21 cellular contexts compared by ENCODE assay signal in genomic region chr18:74804677-74805076, GRCh38.
A peak's percentile ranks its signal among the peaks of the same experiment; 100 is the strongest.
DNase-seq lines count a peak whose midpoint lies in the region; TF ChIP-seq lines count a peak whose summit lies in the region.
"Had no signal": no experiment of that assay in that cellular context is flagged by ENCODE, and none has a peak within 500 bp of the region (broad histone marks: within the 10 kb centered on the region; RNA-seq: fewer than 3 reads in every experiment).

No MANE protein-coding gene starts in this region.

- TF ChIP-seq RAD21 in neural cell (conservative IDR thresholded peaks at IDR 0.05): no peak

- H3K27ac Mint-ChIP-seq in CD4-positive, alpha-beta memory T cell: peak overlapping the region in 1 of 7 donors; percentile 37
- H3K27ac Mint-ChIP-seq: activated naive CD8-positive, alpha-beta T cell treated with anti-CD3 and anti-CD28 coated beads, Interleukin-2, amount 50 U/mL, for 24 hours; activated T-helper 2 cell treated with anti-CD3 and anti-CD28 coated beads, Interferon-gamma antibody, Interleukin-2, Interleukin-4, amounts not matched to agents 10 μg/mL and 5 μg/mL and 100 μg/mL, durations not matched to agents 14 hours and 24 hours and 36 hours; B cell had no signal

- peaks cover 0 to 4% (median 0%) of the 10 kb centered on the region in 8 donors for H3K9me3 Mint-ChIP-seq in CD4-positive, alpha-beta memory T cell
- H3K9me3 Mint-ChIP-seq: activated naive CD8-positive, alpha-beta T cell treated with anti-CD3 and anti-CD28 coated beads, Interleukin-2, amount 50 U/mL, for 24 hours; activated T-helper 2 cell treated with anti-CD3 and anti-CD28 coated beads, Interferon-gamma antibody, Interleukin-2, Interleukin-4, amounts not matched to agents 10 μg/mL and 5 μg/mL and 100 μg/mL, durations not matched to agents 14 hours and 24 hours and 36 hours had no signal

- DNase-seq in NCI-H2107 treated with DMSO at 0.1 percent for 48 hours (lab: John Stamatoyannopoulos, UW; ENCODE audit: unreplicated experiment): peak; percentile 19
- DNase-seq in NCI-H2107 (lab: John Stamatoyannopoulos, UW): no peak
- peak; percentile 91 for DNase-seq in NCI-H146 treated with DMSO at 0.1 percent for 48 hours (lab: John Stamatoyannopoulos, UW; ENCODE audit: unreplicated experiment)
- peak; percentile 92 for DNase-seq in SK-N-DZ (ENCODE audit: low spot score)
- no peak for DNase-seq in activated effector memory CD4-positive, alpha-beta T cell treated with anti-CD3 and anti-CD28 coated beads, Interleukin-2, amount 50 U/mL, for 16 hours
- no peak for DNase-seq in CD4-positive, alpha-beta memory T cell
- DNase-seq in activated CD4-positive, CD25-positive, alpha-beta regulatory T cell treated with anti-CD3 and anti-CD28 coated beads, Interleukin-2, amount 50 U/mL, for 72 hours: no peak
- DNase-seq: 8988T; activated CD4-positive, alpha-beta T cell treated with anti-CD3 and anti-CD28 coated beads for 1 hour; activated naive CD8-positive, alpha-beta T cell treated with anti-CD3 and anti-CD28 coated beads, Interleukin-2, amount 50 U/mL, for 24 hours; GDM1; NCI-H1930; SIG-M5; stimulated activated CD4-positive, alpha-beta T cell treated with anti-CD3 and anti-CD28 coated beads, Interleukin-12 subunit alpha, Interleukin-12 subunit beta, amount 100 ng/mL, for 4 hours had no signal

- H2AFZ ChIP-seq in neural cell (ENCODE audit: low read depth, low read length): no peak overlapping the region

- H3K36me3 Mint-ChIP-seq in CD4-positive, alpha-beta memory T cell: peaks cover 17 to 37% of the 10 kb centered on the region in 2 donors

- H3K9me3 ChIP-seq in neural cell (ENCODE audit: low read length): no peaks in the 10 kb centered on the region
- H3K9me3 ChIP-seq in CD4-positive, alpha-beta memory T cell (ENCODE audit: control insufficient read depth in 1 of 2, low read length in 2 of 2): no peaks in the 10 kb centered on the region
- H3K9me3 ChIP-seq: breast epithelium, esophagus muscularis mucosa, neutrophil, suprapubic skin had no signal

- no peaks in the 10 kb centered on the region for H3K9me2 ChIP-seq in neural cell (ENCODE audit: insufficient read depth, low read length)

- no peaks in the 10 kb centered on the region for H3K4me1 ChIP-seq in CD4-positive, alpha-beta memory T cell (ENCODE audit: insufficient read depth, low read length)
- H3K4me1 ChIP-seq: breast epithelium, suprapubic skin had no signal

- no peak for TF ChIP-seq CTCF in neural cell (IDR thresholded peaks at IDR 0.05; ENCODE audit: poor library complexity, severe bottlenecking)

- no peak overlapping the region for H3K27ac ChIP-seq in neural cell (ENCODE audit: low read length)
- no peak overlapping the region for H3K27ac ChIP-seq in CD4-positive, alpha-beta memory T cell (ENCODE audit: low read depth, low read length)
- H3K27ac ChIP-seq: breast epithelium, neutrophil, suprapubic skin had no signal

- H3K4me3 Mint-ChIP-seq in CD4-positive, alpha-beta memory T cell: no peak overlapping the region
- H3K4me3 Mint-ChIP-seq: activated naive CD8-positive, alpha-beta T cell treated with anti-CD3 and anti-CD28 coated beads, Interleukin-2, amount 50 U/mL, for 24 hours; B cell had no signal

- no peaks in the 10 kb centered on the region for H3K27me3 Mint-ChIP-seq in CD4-positive, alpha-beta memory T cell
- H3K27me3 Mint-ChIP-seq: activated naive CD8-positive, alpha-beta T cell treated with anti-CD3 and anti-CD28 coated beads, Interleukin-2, amount 50 U/mL, for 24 hours; B cell had no signal

- peak; percentile 72 for TF ChIP-seq EP300 in neural cell (conservative IDR thresholded peaks at IDR 0.05; ENCODE audit: poor library complexity, severe bottlenecking)

- H3K4me2 ChIP-seq in neural cell (ENCODE audit: low read length): peak overlapping the region; percentile 21

- POLR2A ChIA-PET in CD4-positive, alpha-beta memory T cell (lab: Charles Lee; ENCODE audit: partially characterized antibody): no interaction called here

- intact Hi-C loops in CD4-positive, alpha-beta memory T cell (cut with micrococcal nuclease): no loop called here

- H3K4me1 Mint-ChIP-seq in CD4-positive, alpha-beta memory T cell: no peaks in the 10 kb centered on the region

- H3K79me2 ChIP-seq in neural cell (replicated peaks; ENCODE audit: insufficient read depth, low read length): no peaks in the 10 kb centered on the region

- H3K4me3 ChIP-seq in neural cell (ENCODE audit: low read length): no peak overlapping the region
- H3K4me3 ChIP-seq in CD4-positive, alpha-beta memory T cell (ENCODE audit: low read length in 2 of 2): no peak overlapping the region
- H3K4me3 ChIP-seq: breast epithelium, suprapubic skin had no signal

- H3K9ac ChIP-seq in neural cell (ENCODE audit: low read length): no peak overlapping the region

- CTCF ChIA-PET in CD4-positive, alpha-beta memory T cell (lab: Charles Lee; ENCODE audit: partially characterized antibody): no interaction called here

- no peaks in the 10 kb centered on the region for H3F3A ChIP-seq in neural cell (ENCODE audit: insufficient read depth, low read length, poor library complexity, severe bottlenecking)

- no peaks in the 10 kb centered on the region for H3K36me3 ChIP-seq in neural cell (ENCODE audit: insufficient read depth, low read length)
- no peaks in the 10 kb centered on the region for H3K36me3 ChIP-seq in CD4-positive, alpha-beta memory T cell (ENCODE audit: insufficient read depth, low read length)
- H3K36me3 ChIP-seq: breast epithelium, esophagus muscularis mucosa, neutrophil, suprapubic skin had no signal

- no peaks in the 10 kb centered on the region for H3K27me3 ChIP-seq in neural cell (ENCODE audit: insufficient read depth, low read depth, low read length)
- no peaks in the 10 kb centered on the region for H3K27me3 ChIP-seq in CD4-positive, alpha-beta memory T cell (ENCODE audit: insufficient read depth, low read length)
- H3K27me3 ChIP-seq: breast epithelium, esophagus muscularis mucosa, neutrophil, suprapubic skin had no signal

- H4K20me1 ChIP-seq in neural cell (ENCODE audit: insufficient read depth): no peaks in the 10 kb centered on the region

TF ChIP-seq in neural cell, 6 proteins besides CTCF, POLR2A, EP300 and RAD21:
- no peak for TF ChIP-seq SMC3 (conservative IDR thresholded peaks at IDR 0.05; ENCODE audit: poor library complexity)
- TF ChIP-seq MXI1 (conservative IDR thresholded peaks at IDR 0.05; ENCODE audit: poor library complexity, severe bottlenecking): no peak
- no peak for TF ChIP-seq EZH2 (IDR thresholded peaks at IDR 0.05; ENCODE audit: borderline replicate concordance, insufficient read depth, low read length, poor library complexity, severe bottlenecking)
- TF ChIP-seq TAF1 (IDR thresholded peaks at IDR 0.05; ENCODE audit: low read depth): no peak
- TF ChIP-seq, protein P1, sequence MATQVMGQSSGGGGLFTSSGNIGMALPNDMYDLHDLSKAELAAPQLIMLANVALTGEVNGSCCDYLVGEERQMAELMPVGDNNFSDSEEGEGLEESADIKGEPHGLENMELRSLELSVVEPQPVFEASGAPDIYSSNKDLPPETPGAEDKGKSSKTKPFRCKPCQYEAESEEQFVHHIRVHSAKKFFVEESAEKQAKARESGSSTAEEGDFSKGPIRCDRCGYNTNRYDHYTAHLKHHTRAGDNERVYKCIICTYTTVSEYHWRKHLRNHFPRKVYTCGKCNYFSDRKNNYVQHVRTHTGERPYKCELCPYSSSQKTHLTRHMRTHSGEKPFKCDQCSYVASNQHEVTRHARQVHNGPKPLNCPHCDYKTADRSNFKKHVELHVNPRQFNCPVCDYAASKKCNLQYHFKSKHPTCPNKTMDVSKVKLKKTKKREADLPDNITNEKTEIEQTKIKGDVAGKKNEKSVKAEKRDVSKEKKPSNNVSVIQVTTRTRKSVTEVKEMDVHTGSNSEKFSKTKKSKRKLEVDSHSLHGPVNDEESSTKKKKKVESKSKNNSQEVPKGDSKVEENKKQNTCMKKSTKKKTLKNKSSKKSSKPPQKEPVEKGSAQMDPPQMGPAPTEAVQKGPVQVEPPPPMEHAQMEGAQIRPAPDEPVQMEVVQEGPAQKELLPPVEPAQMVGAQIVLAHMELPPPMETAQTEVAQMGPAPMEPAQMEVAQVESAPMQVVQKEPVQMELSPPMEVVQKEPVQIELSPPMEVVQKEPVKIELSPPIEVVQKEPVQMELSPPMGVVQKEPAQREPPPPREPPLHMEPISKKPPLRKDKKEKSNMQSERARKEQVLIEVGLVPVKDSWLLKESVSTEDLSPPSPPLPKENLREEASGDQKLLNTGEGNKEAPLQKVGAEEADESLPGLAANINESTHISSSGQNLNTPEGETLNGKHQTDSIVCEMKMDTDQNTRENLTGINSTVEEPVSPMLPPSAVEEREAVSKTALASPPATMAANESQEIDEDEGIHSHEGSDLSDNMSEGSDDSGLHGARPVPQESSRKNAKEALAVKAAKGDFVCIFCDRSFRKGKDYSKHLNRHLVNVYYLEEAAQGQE (IDR thresholded peaks at IDR 0.05; ENCODE audit: borderline replicate concordance): no peak
- TF ChIP-seq POLR2AphosphoS5 (IDR thresholded peaks at IDR 0.05): peak; percentile 51

Comparison
In these comparisons a context has a peak if more than half of its experiments do, and no peak if none do; other contexts are left out.
1. DNase-seq: peak in NCI-H2107 treated with DMSO at 0.1 percent for 48 hours (single experiment), NCI-H146 treated with DMSO at 0.1 percent for 48 hours (single experiment) and SK-N-DZ (single experiment); none in NCI-H2107 (single experiment), activated effector memory CD4-positive, alpha-beta T cell treated with anti-CD3 and anti-CD28 coated beads, Interleukin-2, amount 50 U/mL, for 16 hours (single experiment), CD4-positive, alpha-beta memory T cell (0 of 5) and activated CD4-positive, CD25-positive, alpha-beta regulatory T cell treated with anti-CD3 and anti-CD28 coated beads, Interleukin-2, amount 50 U/mL, for 72 hours (single experiment).